Comparison of ENCODE assay signal across 28 cellular contexts in the genomic region with DNA sequence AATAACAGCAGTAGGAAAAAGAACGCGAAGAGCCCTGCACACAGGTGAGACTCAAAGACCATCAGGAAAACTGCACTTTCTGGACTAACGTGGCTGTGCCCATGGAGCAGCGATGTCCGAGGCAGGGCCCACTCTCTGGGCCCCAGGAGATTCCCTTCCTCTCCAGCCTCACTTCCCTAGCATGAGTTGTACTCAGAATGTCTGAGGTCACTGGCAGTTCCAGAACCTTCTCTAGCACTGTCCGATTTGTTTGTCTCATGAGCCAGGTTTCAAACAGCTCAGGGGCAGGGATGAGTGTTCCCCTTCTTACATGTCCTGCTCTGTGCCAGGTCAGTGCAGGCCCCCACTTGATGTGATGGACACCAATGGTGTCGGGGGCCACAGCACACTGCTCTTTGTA.
"Had no signal": no experiment of that assay in that cellular context is flagged by ENCODE, and none has a peak within 500 bp of the region (broad histone marks: within the 10 kb centered on the region; RNA-seq: fewer than 3 reads in every experiment).

No MANE protein-coding gene starts in this region.

- H2AFZ ChIP-seq: parathyroid adenoma had no signal

- H3K4me3 ChIP-seq: colonic mucosa, esophagus muscularis mucosa, gastroesophageal sphincter, heart left ventricle, lower lobe of right lung, prostate gland, sigmoid colon, thoracic aorta, tibial nerve, upper lobe of right lung, vagina had no signal

- H3K27ac ChIP-seq: colonic mucosa, esophagus muscularis mucosa, foreskin keratinocyte, gastroesophageal sphincter, heart left ventricle, lower lobe of right lung, neutrophil, parathyroid adenoma, prostate gland, sigmoid colon, thoracic aorta, tibial nerve, upper lobe of right lung, vagina had no signal

- DNase-seq: colonic mucosa; effector CD8-positive, alpha-beta T cell; foreskin keratinocyte; hippocampal formation; kidney glomerular epithelial cell; left ventricle myocardium superior; lower lobe of right lung; natural killer cell; sigmoid colon; stimulated activated CD4-positive, alpha-beta T cell treated with anti-CD3 and anti-CD28 coated beads, Interleukin-2, amount 100 ng/mL, for 24 hours; stimulated activated CD4-positive, alpha-beta T cell treated with anti-CD3 and anti-CD28 coated beads, Interleukin-4, amount 100 ng/mL, for 24 hours; stimulated activated naive CD4-positive, alpha-beta T cell treated with Interleukin-2 at 50 U/mL for 16 hours; substantia nigra had no signal

- FAIRE-seq: endothelial cell of umbilical vein, islet of Langerhans had no signal

- H3K9me3 Mint-ChIP-seq: stimulated activated effector memory CD8-positive, alpha-beta T cell treated with anti-CD3 and anti-CD28 coated beads, Interleukin-12 subunit alpha, Interleukin-12 subunit beta, amount 100 ng/mL, for 72 hours had no signal

- H3K4me1 Mint-ChIP-seq: natural killer cell; stimulated activated effector memory CD8-positive, alpha-beta T cell treated with anti-CD3 and anti-CD28 coated beads, Interleukin-12 subunit alpha, Interleukin-12 subunit beta, amount 100 ng/mL, for 72 hours had no signal

- H3K79me2 ChIP-seq: parathyroid adenoma had no signal

- H3K27ac Mint-ChIP-seq: dendritic cell treated with granulocyte-macrophage colony-stimulating factor and Interleukin-4, amounts not matched to agents 40 ng/mL and 50 ng/mL, for 4 days; natural killer cell; stimulated activated effector memory CD8-positive, alpha-beta T cell treated with anti-CD3 and anti-CD28 coated beads, Interleukin-12 subunit alpha, Interleukin-12 subunit beta, amount 100 ng/mL, for 72 hours had no signal

- H3K9ac ChIP-seq: parathyroid adenoma had no signal

- H3K27me3 ChIP-seq: colonic mucosa, foreskin keratinocyte, neutrophil, tibial nerve, upper lobe of right lung, vagina had no signal

- ATAC-seq: foreskin keratinocyte; gastroesophageal sphincter; heart left ventricle; left ventricle myocardium superior; right cardiac atrium; stimulated activated effector memory CD8-positive, alpha-beta T cell treated with anti-CD3 and anti-CD28 coated beads, Interleukin-12 subunit alpha, Interleukin-12 subunit beta, amount 100 ng/mL, for 72 hours; upper lobe of right lung had no signal

- H3K36me3 ChIP-seq: colonic mucosa, esophagus muscularis mucosa, gastroesophageal sphincter, heart left ventricle, lower lobe of right lung, neutrophil, prostate gland, sigmoid colon, thoracic aorta, tibial nerve, upper lobe of right lung, vagina had no signal

- H3K36me3 Mint-ChIP-seq: natural killer cell; stimulated activated effector memory CD8-positive, alpha-beta T cell treated with anti-CD3 and anti-CD28 coated beads, Interleukin-12 subunit alpha, Interleukin-12 subunit beta, amount 100 ng/mL, for 72 hours had no signal

- H3K4me3 Mint-ChIP-seq: dendritic cell treated with granulocyte-macrophage colony-stimulating factor and Interleukin-4, amounts not matched to agents 40 ng/mL and 50 ng/mL, for 4 days; natural killer cell; stimulated activated effector memory CD8-positive, alpha-beta T cell treated with anti-CD3 and anti-CD28 coated beads, Interleukin-12 subunit alpha, Interleukin-12 subunit beta, amount 100 ng/mL, for 72 hours had no signal

- H3K4me1 ChIP-seq: colonic mucosa, esophagus muscularis mucosa, foreskin keratinocyte, gastroesophageal sphincter, heart left ventricle, lower lobe of right lung, parathyroid adenoma, prostate gland, tibial nerve, upper lobe of right lung, vagina had no signal

- H3K27me3 Mint-ChIP-seq: dendritic cell treated with granulocyte-macrophage colony-stimulating factor and Interleukin-4, amounts not matched to agents 40 ng/mL and 50 ng/mL, for 4 days had no signal

- H3K9me3 ChIP-seq: colonic mucosa, heart left ventricle, lower lobe of right lung, prostate gland, sigmoid colon, thoracic aorta, upper lobe of right lung, vagina had no signal
